ENCODE assay signal across 21 cellular contexts in the genomic region with DNA sequence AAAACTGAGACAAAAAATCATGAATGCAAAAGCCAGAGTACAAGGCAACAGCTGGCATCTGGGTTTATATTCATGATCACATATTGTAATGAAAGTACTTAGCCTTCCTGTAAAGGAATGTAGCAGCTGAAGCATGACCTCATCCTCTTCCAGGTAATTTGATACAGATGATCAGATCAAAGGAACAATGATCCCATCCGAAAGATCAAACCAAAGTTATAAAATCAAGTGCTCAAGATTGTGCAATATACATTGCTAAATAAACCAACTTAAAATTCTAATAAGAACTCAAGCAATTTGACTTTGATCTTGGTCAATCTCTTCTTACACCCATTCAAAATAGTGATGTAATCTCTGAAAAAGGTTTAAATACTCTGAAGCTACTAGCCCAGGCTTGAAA.
DNase-seq lines count a peak whose midpoint lies in the region; ATAC-seq and TF ChIP-seq lines count a peak whose summit lies in the region.
"Had no signal": no experiment of that assay in that cellular context is flagged by ENCODE, and none has a peak within 500 bp of the region (broad histone marks: within the 10 kb centered on the region; RNA-seq: fewer than 3 reads in every experiment).

No MANE protein-coding gene starts in this region.

- no peaks in the 10 kb centered on the region for H3K36me3 Mint-ChIP-seq in activated T-helper 1 cell treated with anti-CD3 and anti-CD28 coated beads, Interleukin-12 subunit alpha, Interleukin-12 subunit beta, Interleukin-2, Interleukin-4 antibody, amounts not matched to agents 30 ng/mL and 10 ng/mL and 1 ng/mL, durations not matched to agents 14 hours and 24 hours and 36 hours (ENCODE audit: low read depth)
- H3K36me3 Mint-ChIP-seq: activated naive CD4-positive, alpha-beta T cell treated with anti-CD3 and anti-CD28 coated beads, Interleukin-2, amount 10 ng/mL, durations not matched to agents 7 days and 5 days; CD4-positive, alpha-beta memory T cell; stimulated activated memory B cell treated with anti-CD40 and anti-IgM and Interleukin-4, amounts not matched to agents 10 μg/mL and 1 μg/mL and 100 μg/mL, for 72 hours had no signal

- H3K27me3 ChIP-seq in HCT116 (ENCODE audit: insufficient read depth, low read length) (no peaks in the 10 kb centered on the region), SJCRH30 (no peaks in the 10 kb centered on the region), parathyroid adenoma (ENCODE audit: control insufficient read depth, insufficient read depth, low read length) (no peaks in the 10 kb centered on the region), Karpas-422 (ENCODE audit: low read length) (no peaks in the 10 kb centered on the region)
- H3K27me3 ChIP-seq: ascending aorta, SJSA1, thyroid gland had no signal

- H3K9me3 ChIP-seq in HCT116 (ENCODE audit: control insufficient read depth in 1 of 2, insufficient read depth in 1 of 2, low read depth in 1 of 2, low read length in 2 of 2), result no peaks in the 10 kb centered on the region
- no peaks in the 10 kb centered on the region for H3K9me3 ChIP-seq in SJCRH30 (replicated peaks)
- no peaks in the 10 kb centered on the region for H3K9me3 ChIP-seq in parathyroid adenoma (ENCODE audit: control insufficient read depth, low read length)
- peaks cover 3% of the 10 kb centered on the region; the same call in 1 of the 2 replicates for H3K9me3 ChIP-seq in Karpas-422 (ENCODE audit: low read length)
- H3K9me3 ChIP-seq: ascending aorta, prostate gland, SJSA1, thyroid gland had no signal

- peaks cover 4% of the 10 kb centered on the region for H3K27me3 Mint-ChIP-seq in activated T-helper 1 cell treated with anti-CD3 and anti-CD28 coated beads, Interleukin-12 subunit alpha, Interleukin-12 subunit beta, Interleukin-2, Interleukin-4 antibody, amounts not matched to agents 30 ng/mL and 10 ng/mL and 1 ng/mL, durations not matched to agents 14 hours and 24 hours and 36 hours (ENCODE audit: insufficient read depth)
- H3K27me3 Mint-ChIP-seq: activated naive CD4-positive, alpha-beta T cell treated with anti-CD3 and anti-CD28 coated beads, Interleukin-2, amount 10 ng/mL, durations not matched to agents 7 days and 5 days had no signal

- RAD21 ChIA-PET in HCT116 (lab: Charles Lee; ENCODE audit: low non-redundant PET in 1 of 2, low total read pairs in 2 of 2, uncharacterized antibody in 2 of 2, unreplicated experiment in 2 of 2), result no interaction called here

- no peak for TF ChIP-seq CTCF in HCT116 (IDR thresholded peaks at IDR 0.05 in 2 of 3, conservative IDR thresholded peaks at IDR 0.05 in 1 of 3; ENCODE audit: borderline replicate concordance in 1 of 3, insufficient read depth in 1 of 3, low read depth in 2 of 3, low read length in 2 of 3)
- TF ChIP-seq CTCF in fibroblast of mammary gland (conservative IDR thresholded peaks at IDR 0.05; ENCODE audit: control insufficient read depth, insufficient read depth, low read depth, low read length), result no peak
- TF ChIP-seq CTCF in parathyroid adenoma (IDR thresholded peaks at IDR 0.05), result no peak

- no TSS peak for BruUV-seq in HCT116 (replicated peaks; lab: Mats Ljungman, UMichigan)

- ATAC-seq in HCT116, result no peak
- ATAC-seq in activated CD4-positive, CD25-positive, alpha-beta regulatory T cell treated with anti-CD3 and anti-CD28 coated beads, Interleukin-2, amount 50 U/mL, for 24 hours, result no peak
- ATAC-seq: activated CD8-positive, alpha-beta T cell treated with anti-CD3 and anti-CD28 coated beads, Interleukin-2, amount 10 ng/mL, durations not matched to agents 7 days and 5 days; activated T-cell treated with anti-CD3 and anti-CD28 coated beads, Interleukin-2, amount 50 U/mL, for 4 hours; stimulated activated memory B cell treated with anti-CD40 and anti-IgM and Interleukin-4, amounts not matched to agents 10 μg/mL and 1 μg/mL and 100 μg/mL, for 72 hours; T-helper 17 cell had no signal

- H3K4me1 ChIP-seq in HCT116 (ENCODE audit: control insufficient read depth in 1 of 2, insufficient read depth in 2 of 2, low read length in 2 of 2), result no peaks in the 10 kb centered on the region
- H3K4me1 ChIP-seq in SJCRH30, result peaks cover 30% of the 10 kb centered on the region
- H3K4me1 ChIP-seq in parathyroid adenoma, result peaks cover 6% of the 10 kb centered on the region
- no peaks in the 10 kb centered on the region for H3K4me1 ChIP-seq in Karpas-422 (ENCODE audit: low read length)
- H3K4me1 ChIP-seq: ascending aorta, prostate gland, SJSA1, thyroid gland had no signal

- H3K4me2 ChIP-seq in HCT116 (ENCODE audit: low read length), result no peak overlapping the region
- H3K4me2 ChIP-seq in parathyroid adenoma (ENCODE audit: low read length), result peak overlapping the region; percentile 3
- H3K4me2 ChIP-seq in Karpas-422 (ENCODE audit: low read depth, low read length, poor library complexity, severe bottlenecking), result no peak overlapping the region

- no peaks in the 10 kb centered on the region for H3K9me2 ChIP-seq in HCT116 (ENCODE audit: insufficient read depth)
- H3K9me2 ChIP-seq in Karpas-422 (replicated peaks; ENCODE audit: insufficient read depth, low read length), result no peaks in the 10 kb centered on the region

- POLR2A ChIA-PET in HCT116 (lab: Charles Lee), result no interaction called here

- TF ChIP-seq RAD21 in HCT116 (IDR thresholded peaks at IDR 0.05; ENCODE audit: low read depth), result no peak

- H3K27ac ChIP-seq in HCT116 (ENCODE audit: low read depth, low read length), result no peak overlapping the region
- peak overlapping the region; percentile 91 for H3K27ac ChIP-seq in SJCRH30
- no peak overlapping the region for H3K27ac ChIP-seq in parathyroid adenoma
- H3K27ac ChIP-seq in Karpas-422 (ENCODE audit: low read length), result no peak overlapping the region
- H3K27ac ChIP-seq: ascending aorta, prostate gland, SJSA1, thyroid gland, WERI-Rb-1 had no signal

- H3K4me3 ChIP-seq in HCT116 (replicated peaks in 1 of 2; ENCODE audit: low read depth in 1 of 2, low read length in 2 of 2) (no peak overlapping the region), SJCRH30 (0 out of 2 replicates have a peak overlapping the region, but pooled peaks have one; percentile 1), fibroblast of mammary gland (ENCODE audit: control insufficient read depth, low read depth, low read length) (no peak overlapping the region), parathyroid adenoma (ENCODE audit: low read depth, low read length) (peak overlapping the region; percentile 31), Karpas-422 (ENCODE audit: low read length) (no peak overlapping the region)
- H3K4me3 ChIP-seq: ascending aorta, prostate gland, SJSA1, thyroid gland had no signal

- intact Hi-C loops in HCT116 (cut with micrococcal nuclease), result no loop called here
- intact Hi-C loops in activated T-helper 1 cell treated with anti-CD3 and anti-CD28 coated beads, Interleukin-12 subunit alpha, Interleukin-12 subunit beta, Interleukin-2, Interleukin-4 antibody, amounts not matched to agents 30 ng/mL and 10 ng/mL and 1 ng/mL, durations not matched to agents 14 hours and 24 hours and 36 hours (cut with micrococcal nuclease), result no loop called here

- H3K79me2 ChIP-seq in HCT116 (ENCODE audit: insufficient read depth, low read length) (no peaks in the 10 kb centered on the region), parathyroid adenoma (no peaks in the 10 kb centered on the region), Karpas-422 (ENCODE audit: low read length) (no peaks in the 10 kb centered on the region)

- no peak overlapping the region for H2AFZ ChIP-seq in HCT116 (ENCODE audit: low read depth, low read length, poor library complexity, severe bottlenecking)
- H2AFZ ChIP-seq in parathyroid adenoma, result no peak overlapping the region
- no peak overlapping the region for H2AFZ ChIP-seq in Karpas-422 (ENCODE audit: low read length)

- H3K4me3 Mint-ChIP-seq in activated T-helper 1 cell treated with anti-CD3 and anti-CD28 coated beads, Interleukin-12 subunit alpha, Interleukin-12 subunit beta, Interleukin-2, Interleukin-4 antibody, amounts not matched to agents 30 ng/mL and 10 ng/mL and 1 ng/mL, durations not matched to agents 14 hours and 24 hours and 36 hours, result no peak overlapping the region
- H3K4me3 Mint-ChIP-seq: activated CD8-positive, alpha-beta T cell treated with anti-CD3 and anti-CD28 coated beads, Interleukin-2, amount 10 ng/mL, durations not matched to agents 7 days and 5 days; activated naive CD4-positive, alpha-beta T cell treated with anti-CD3 and anti-CD28 coated beads, Interleukin-2, amount 10 ng/mL, durations not matched to agents 7 days and 5 days; activated T-cell treated with anti-CD3 and anti-CD28 coated beads, Interleukin-2, amount 50 U/mL, for 4 hours; CD4-positive, alpha-beta memory T cell; nephron progenitor cell; stimulated activated memory B cell treated with anti-CD40 and anti-IgM and Interleukin-4, amounts not matched to agents 10 μg/mL and 1 μg/mL and 100 μg/mL, for 72 hours; T-helper 17 cell had no signal

- no peak overlapping the region for H3K9ac ChIP-seq in HCT116 (ENCODE audit: low read length)
- H3K9ac ChIP-seq in parathyroid adenoma, result no peak overlapping the region
- no peak overlapping the region for H3K9ac ChIP-seq in Karpas-422 (ENCODE audit: low read length)

- TF ChIP-seq POLR2A in HCT116 (IDR thresholded peaks at IDR 0.05; ENCODE audit: borderline replicate concordance, extremely low read depth, insufficient read depth, insufficient read length), result no peak

- H4K20me1 ChIP-seq in HCT116 (ENCODE audit: insufficient read depth), result no peaks in the 10 kb centered on the region
- no peaks in the 10 kb centered on the region for H4K20me1 ChIP-seq in Karpas-422 (ENCODE audit: insufficient read depth, low read depth, low read length)

- CTCF ChIA-PET in HCT116 (lab: Charles Lee), result no interaction called here

- peaks cover 6% of the 10 kb centered on the region for H3K9me3 Mint-ChIP-seq in activated T-helper 1 cell treated with anti-CD3 and anti-CD28 coated beads, Interleukin-12 subunit alpha, Interleukin-12 subunit beta, Interleukin-2, Interleukin-4 antibody, amounts not matched to agents 30 ng/mL and 10 ng/mL and 1 ng/mL, durations not matched to agents 14 hours and 24 hours and 36 hours
- H3K9me3 Mint-ChIP-seq: activated T-cell treated with anti-CD3 and anti-CD28 coated beads, Interleukin-2, amount 50 U/mL, for 4 hours had no signal

- no peaks in the 10 kb centered on the region for H3K4me1 Mint-ChIP-seq in activated T-helper 1 cell treated with anti-CD3 and anti-CD28 coated beads, Interleukin-12 subunit alpha, Interleukin-12 subunit beta, Interleukin-2, Interleukin-4 antibody, amounts not matched to agents 30 ng/mL and 10 ng/mL and 1 ng/mL, durations not matched to agents 14 hours and 24 hours and 36 hours (ENCODE audit: low read depth)
- H3K4me1 Mint-ChIP-seq: activated naive CD4-positive, alpha-beta T cell treated with anti-CD3 and anti-CD28 coated beads, Interleukin-2, amount 10 ng/mL, durations not matched to agents 7 days and 5 days; stimulated activated memory B cell treated with anti-CD40 and anti-IgM and Interleukin-4, amounts not matched to agents 10 μg/mL and 1 μg/mL and 100 μg/mL, for 72 hours; T-helper 17 cell had no signal

- no peak overlapping the region for H3K27ac Mint-ChIP-seq in activated T-helper 1 cell treated with anti-CD3 and anti-CD28 coated beads, Interleukin-12 subunit alpha, Interleukin-12 subunit beta, Interleukin-2, Interleukin-4 antibody, amounts not matched to agents 30 ng/mL and 10 ng/mL and 1 ng/mL, durations not matched to agents 14 hours and 24 hours and 36 hours
- H3K27ac Mint-ChIP-seq: activated CD8-positive, alpha-beta T cell treated with anti-CD3 and anti-CD28 coated beads, Interleukin-2, amount 10 ng/mL, durations not matched to agents 7 days and 5 days; activated naive CD4-positive, alpha-beta T cell treated with anti-CD3 and anti-CD28 coated beads, Interleukin-2, amount 10 ng/mL, durations not matched to agents 7 days and 5 days; CD4-positive, alpha-beta memory T cell; nephron progenitor cell; stimulated activated memory B cell treated with anti-CD40 and anti-IgM and Interleukin-4, amounts not matched to agents 10 μg/mL and 1 μg/mL and 100 μg/mL, for 72 hours; T-helper 17 cell had no signal

- H3K36me3 ChIP-seq in HCT116 (ENCODE audit: control insufficient read depth in 1 of 2, insufficient read depth in 2 of 2, low read length in 2 of 2), result no peaks in the 10 kb centered on the region
- H3K36me3 ChIP-seq in SJCRH30, result no peaks in the 10 kb centered on the region
- H3K36me3 ChIP-seq in parathyroid adenoma (ENCODE audit: control insufficient read depth, insufficient read depth, low read length), result no peaks in the 10 kb centered on the region
- H3K36me3 ChIP-seq in Karpas-422 (ENCODE audit: insufficient read depth, low read length), result no peaks in the 10 kb centered on the region
- H3K36me3 ChIP-seq: ascending aorta, prostate gland, SJSA1, thyroid gland, WERI-Rb-1 had no signal

- DNase-seq in HCT116 (ENCODE audit: low read depth, low spot score), result no peak
- peak; percentile 63 to 86 for DNase-seq in SJCRH30
- peak; percentile 11 for DNase-seq in fibroblast of mammary gland (ENCODE audit: low read depth)
- no peak for DNase-seq in Karpas-422
- DNase-seq in activated T-helper 1 cell treated with anti-CD3 and anti-CD28 coated beads, Interleukin-12 subunit alpha, Interleukin-12 subunit beta, Interleukin-2, Interleukin-4 antibody, amounts not matched to agents 30 ng/mL and 10 ng/mL and 1 ng/mL, durations not matched to agents 14 hours and 24 hours and 36 hours (ENCODE audit: low spot score), result no peak
- DNase-seq: activated CD8-positive, alpha-beta T cell treated with anti-CD3 and anti-CD28 coated beads, Interleukin-2, amount 10 ng/mL, durations not matched to agents 7 days and 5 days; activated naive CD4-positive, alpha-beta T cell treated with anti-CD3 and anti-CD28 coated beads, Interleukin-2, amount 10 ng/mL, durations not matched to agents 7 days and 5 days; activated T-cell treated with anti-CD3 and anti-CD28 coated beads, Interleukin-2, amount 50 U/mL, for 4 hours; CD4-positive, alpha-beta memory T cell; DMS79 treated with DMSO at 0.1 percent for 48 hours; NCI-H2171; nephron progenitor cell; T-helper 17 cell; thyroid gland; WERI-Rb-1 had no signal

Comparison
In these comparisons a context has a peak if more than half of its experiments do, and no peak if none do; other contexts are left out.
1. DNase-seq: peak in SJCRH30 (2 of 2) and fibroblast of mammary gland (single experiment); none in HCT116 (single experiment), Karpas-422 (single experiment) and activated T-helper 1 cell treated with anti-CD3 and anti-CD28 coated beads, Interleukin-12 subunit alpha, Interleukin-12 subunit beta, Interleukin-2, Interleukin-4 antibody, amounts not matched to agents 30 ng/mL and 10 ng/mL and 1 ng/mL, durations not matched to agents 14 hours and 24 hours and 36 hours (single experiment).
2. H3K4me3 ChIP-seq: peak in SJCRH30 (single experiment) and parathyroid adenoma (single experiment); none in HCT116 (0 of 2), fibroblast of mammary gland (single experiment) and Karpas-422 (single experiment).